ENCODE assay signal across 8 cellular contexts in the genomic region with DNA sequence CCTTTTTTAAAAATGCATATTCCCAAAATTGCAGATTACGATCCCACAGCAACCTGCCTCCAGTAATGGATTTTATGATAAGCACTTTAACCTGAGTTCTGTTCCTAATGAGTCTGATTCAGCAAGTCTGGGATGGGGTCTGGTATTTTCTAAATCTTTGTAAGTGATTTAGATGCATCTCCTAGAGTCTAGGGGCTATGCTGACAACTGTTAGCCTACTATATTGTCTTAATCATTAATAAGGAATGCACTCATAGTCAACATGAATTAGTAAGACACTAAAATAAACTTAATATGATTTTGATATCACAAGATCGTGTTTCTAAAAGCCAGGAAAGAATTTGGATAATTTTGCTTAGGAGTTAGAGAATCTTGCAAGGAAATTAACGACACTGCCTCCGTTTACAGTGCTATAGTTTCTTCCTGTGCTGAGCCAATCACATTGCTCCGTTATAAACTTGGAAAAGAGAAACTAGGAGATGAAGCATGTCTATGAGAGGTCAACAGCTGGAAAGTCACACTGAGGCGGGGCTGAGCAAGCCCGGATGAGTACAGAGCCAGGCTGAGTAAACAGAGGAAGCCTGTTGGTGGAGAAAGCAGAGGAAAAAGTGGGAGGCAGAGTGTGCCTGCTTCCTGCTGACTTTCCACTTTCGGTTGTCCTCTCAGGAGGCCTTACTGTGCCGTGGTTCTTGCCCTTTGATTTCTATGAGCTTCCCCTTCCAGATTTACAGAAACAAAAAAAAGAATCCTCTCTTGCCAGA. TPM values are rescaled to one million over a fixed set of nuclear protein-coding genes. Genes with fewer than 3 reads are reported as not detected.
A peak's percentile ranks its signal among the peaks of the same experiment; 100 is the strongest.
DNase-seq lines count a peak whose midpoint lies in the region; ATAC-seq and TF ChIP-seq lines count a peak whose summit lies in the region.

No MANE protein-coding gene starts in this region.

- 16% methylated on average over 9 of the region's 9 CpGs for WGBS in lower leg skin, 2 donors
- 31% methylated on average over 9 of the region's 9 CpGs for WGBS in testis, 2 donors

- no peaks in the 10 kb centered on the region for H3K9me3 ChIP-seq in testis

- H3K27me3 Mint-ChIP-seq in activated CD4-positive, alpha-beta T cell treated with anti-CD3 and anti-CD28 coated beads, Interleukin-2, amount 10 ng/mL, durations not matched to agents 24 days and 14 days, result peaks cover 2% of the 10 kb centered on the region

- DNase-seq in DMS153 treated with DMSO at 0.1 percent for 48 hours (lab: John Stamatoyannopoulos, UW; ENCODE audit: unreplicated experiment) (peak; percentile 80), NCI-H526 treated with DMSO at 0.1 percent for 48 hours (lab: John Stamatoyannopoulos, UW) (peak; percentile 3), lower leg skin (ENCODE audit: low spot score in 2 of 2) (peak; percentile 88 to 94), testis (peak; percentile 84)
- no peak for DNase-seq in activated CD4-positive, alpha-beta T cell treated with anti-CD3 and anti-CD28 coated beads, Interleukin-2, amount 10 ng/mL, durations not matched to agents 24 days and 14 days
- DNase-seq in stimulated activated CD4-positive, alpha-beta T cell treated with anti-CD3 and anti-CD28 coated beads, Interleukin-15, amount 100 ng/mL, for 24 hours, result no peak

- peaks cover 28% of the 10 kb centered on the region for H3K4me1 ChIP-seq in testis

- H3K4me3 ChIP-seq in lower leg skin (ENCODE audit: low read depth, poor library complexity, severe bottlenecking), result no peak overlapping the region
- no peak overlapping the region for H3K4me3 ChIP-seq in testis

- H3K36me3 Mint-ChIP-seq in activated CD4-positive, alpha-beta T cell treated with anti-CD3 and anti-CD28 coated beads, Interleukin-2, amount 10 ng/mL, durations not matched to agents 24 days and 14 days (ENCODE audit: low read depth), result no peaks in the 10 kb centered on the region

- no peaks in the 10 kb centered on the region for H3K36me3 ChIP-seq in testis (ENCODE audit: low read depth, missing control alignments)

- no peaks in the 10 kb centered on the region for H3K9me3 Mint-ChIP-seq in activated CD4-positive, alpha-beta T cell treated with anti-CD3 and anti-CD28 coated beads, Interleukin-2, amount 10 ng/mL, durations not matched to agents 24 days and 14 days

- peaks cover 20% of the 10 kb centered on the region for H3K4me1 Mint-ChIP-seq in activated CD4-positive, alpha-beta T cell treated with anti-CD3 and anti-CD28 coated beads, Interleukin-2, amount 10 ng/mL, durations not matched to agents 24 days and 14 days

- H3K4me3 Mint-ChIP-seq in activated CD4-positive, alpha-beta T cell treated with anti-CD3 and anti-CD28 coated beads, Interleukin-2, amount 10 ng/mL, durations not matched to agents 24 days and 14 days, result no peak overlapping the region

- TF ChIP-seq POLR2A in lower leg skin (IDR thresholded peaks at IDR 0.05) (no peak), testis (IDR thresholded peaks at IDR 0.05) (no peak)

- no peaks in the 10 kb centered on the region for H3K27me3 ChIP-seq in testis

- H3K27ac Mint-ChIP-seq in activated CD4-positive, alpha-beta T cell treated with anti-CD3 and anti-CD28 coated beads, Interleukin-2, amount 10 ng/mL, durations not matched to agents 24 days and 14 days, result no peak overlapping the region

- no peak for TF ChIP-seq CTCF in lower leg skin (IDR thresholded peaks at IDR 0.05)
- no peak for TF ChIP-seq CTCF in testis (IDR thresholded peaks at IDR 0.05)

- ATAC-seq in HG03097 (IDR thresholded peaks at IDR 0.05; ENCODE audit: low FRiP score, unreplicated experiment), result no peak

- peak overlapping the region; percentile 89 for H3K27ac ChIP-seq in cingulate gyrus (ENCODE audit: low read depth, low read length)
- peak overlapping the region; percentile 70 to 77 for H3K27ac ChIP-seq in testis

- intact Hi-C loops in lower leg skin (cut with DNase I; ENCODE audit: low total_unique reads) (no loop called here), testis (cut with DNase I; ENCODE audit: low total_unique reads) (no loop called here)
- intact Hi-C loops in activated CD4-positive, alpha-beta T cell treated with anti-CD3 and anti-CD28 coated beads, Interleukin-2, amount 10 ng/mL, durations not matched to agents 24 days and 14 days (cut with micrococcal nuclease), result no loop called here

RNA-seq across cellular contexts. Expression of gene SCARB2, which starts 5.4 kb away (rescaled TPM):
- total RNA-seq in lower leg skin (100 to 1,000 TPM in 1 of 4 donors, 10 to 100 TPM in 3; 74.9 to 111 (median 82.8) TPM), testis (100 to 1,000 TPM; 115 TPM)
- 79.0 TPM for polyA plus RNA-seq in testis (ENCODE audit: insufficient read depth, low read depth, low replicate concordance)
- 1.5 and 1.7 TPM in 2 replicates for total RNA-seq in activated CD4-positive, alpha-beta T cell treated with anti-CD3 and anti-CD28 coated beads, Interleukin-2, amount 10 ng/mL, durations not matched to agents 24 days and 14 days

RNA-seq across cellular contexts. Expression of gene FAM47E, which starts 43.3 kb away (rescaled TPM):
- total RNA-seq in lower leg skin (1 to 10 TPM in 2 of 4 donors, under 1 TPM in 1, not detected in 1; 0.62 to 4.7 (median 1.3) TPM), testis (10 to 100 TPM; 11.0 to 15.4 TPM)
- 22.8 TPM for polyA plus RNA-seq in testis (ENCODE audit: insufficient read depth, low read depth, low replicate concordance)
- not detected in 2 replicates for total RNA-seq in activated CD4-positive, alpha-beta T cell treated with anti-CD3 and anti-CD28 coated beads, Interleukin-2, amount 10 ng/mL, durations not matched to agents 24 days and 14 days

RNA-seq across cellular contexts. Expression of gene NUP54, which starts 60.0 kb away (rescaled TPM):
- total RNA-seq in lower leg skin (10 to 100 TPM; 27.4 to 36.5 (median 31.0) TPM), testis (10 to 100 TPM; 45.0 to 48.6 TPM)
- polyA plus RNA-seq in testis (ENCODE audit: insufficient read depth, low read depth, low replicate concordance), result 39.0 TPM
- total RNA-seq in activated CD4-positive, alpha-beta T cell treated with anti-CD3 and anti-CD28 coated beads, Interleukin-2, amount 10 ng/mL, durations not matched to agents 24 days and 14 days, result 72.6 and 75.1 TPM in 2 replicates

Comparison
In these comparisons a context has a peak if more than half of its experiments do, and no peak if none do; other contexts are left out.
1. DNase-seq: peak in DMS153 treated with DMSO at 0.1 percent for 48 hours (single experiment), NCI-H526 treated with DMSO at 0.1 percent for 48 hours (single experiment), lower leg skin (2 of 2) and testis (single experiment); none in activated CD4-positive, alpha-beta T cell treated with anti-CD3 and anti-CD28 coated beads, Interleukin-2, amount 10 ng/mL, durations not matched to agents 24 days and 14 days (single experiment) and stimulated activated CD4-positive, alpha-beta T cell treated with anti-CD3 and anti-CD28 coated beads, Interleukin-15, amount 100 ng/mL, for 24 hours (single experiment).
2. RNA of gene SCARB2, which starts 5.4 kb away (total RNA-seq): 115 TPM in testis and 74.9 to 111 TPM in lower leg skin; 1.5 to 1.7 TPM in activated CD4-positive, alpha-beta T cell treated with anti-CD3 and anti-CD28 coated beads, Interleukin-2, amount 10 ng/mL, durations not matched to agents 24 days and 14 days; every median in the first group is over 10 times any median in the second.